ENCODE assay signal across 10 cellular contexts in the genomic region with DNA sequence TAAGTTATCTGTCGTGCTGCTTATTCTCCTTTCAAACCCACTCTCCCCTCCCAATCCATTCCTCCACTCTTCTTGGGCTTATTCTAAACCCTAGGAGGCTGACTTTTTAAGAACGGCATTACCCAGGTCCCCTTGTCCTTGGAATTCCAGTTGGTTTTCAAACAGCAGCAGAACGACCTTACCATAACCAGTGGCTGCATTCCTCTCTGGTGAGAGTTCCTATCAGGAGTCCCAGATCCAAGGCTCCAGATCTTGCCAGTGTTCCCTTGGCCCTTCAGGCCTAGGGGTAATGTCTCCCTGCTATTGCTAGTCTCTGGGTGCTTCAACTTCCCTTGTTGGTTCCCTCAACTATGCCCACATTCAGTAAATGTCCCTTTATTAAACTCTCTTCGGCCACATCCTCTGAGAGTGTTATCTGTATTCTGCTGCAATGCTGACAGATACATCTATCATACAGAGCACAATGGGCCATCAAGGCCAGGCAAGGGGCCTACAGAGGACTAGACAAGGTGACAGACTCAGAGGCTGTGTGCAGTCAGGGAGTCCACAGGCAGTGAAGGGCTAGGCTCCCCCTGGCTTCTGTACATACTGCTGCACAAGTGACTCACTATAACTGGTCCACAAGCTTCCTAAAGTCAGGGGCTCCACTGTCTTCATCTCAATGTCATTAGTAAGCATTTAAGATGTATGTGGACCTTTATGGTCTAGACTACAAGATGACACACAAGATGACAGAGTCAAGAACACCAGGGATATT. TPM values are rescaled to one million over a fixed set of nuclear protein-coding genes. Genes with fewer than 3 reads are reported as not detected.
DNase-seq lines count a peak whose midpoint lies in the region; ATAC-seq and TF ChIP-seq lines count a peak whose summit lies in the region.
"Had no signal": no experiment of that assay in that cellular context is flagged by ENCODE, and none has a peak within 500 bp of the region (broad histone marks: within the 10 kb centered on the region; RNA-seq: fewer than 3 reads in every experiment).

No MANE protein-coding gene starts in this region.

- WGBS in lower leg skin, 2 donors: 69 to 88% methylated on average over 4 of the region's 4 CpGs

- CTCF ChIA-PET in activated CD8-positive, alpha-beta memory T cell treated with anti-CD3 and anti-CD28 coated beads, Interleukin-2, amount 10 ng/mL, durations not matched to agents 7 days and 5 days (lab: Charles Lee): interaction anchor here (0.7 to 0.8 kb wide), 2 partner anchors 30 to 49 kb away, joined by 3 to 4 read pairs; no protein-coding TSS in a partner anchor

- no peak for DNase-seq in activated naive CD4-positive, alpha-beta T cell treated with anti-CD3 and anti-CD28 coated beads, Interleukin-2, amount 50 U/mL, for 72 hours (ENCODE audit: low spot score in 2 of 2)
- DNase-seq in activated naive CD4-positive, alpha-beta T cell treated with anti-CD3 and anti-CD28 coated beads, Interleukin-2, amount 50 U/mL, for 16 hours: no peak
- DNase-seq in M059J (ENCODE audit: low read depth) (peak; percentile 68), epithelial cell of proximal tubule (ENCODE audit: low read depth) (no peak), lower leg skin (ENCODE audit: low spot score in 2 of 2) (no peak)
- DNase-seq in activated CD8-positive, alpha-beta memory T cell treated with anti-CD3 and anti-CD28 coated beads, Interleukin-2, amount 10 ng/mL, durations not matched to agents 7 days and 5 days: no peak
- DNase-seq: cortex of kidney had no signal

- H3K4me3 ChIP-seq in epithelial cell of proximal tubule (ENCODE audit: low read depth, low read length) (no peak overlapping the region), lower leg skin (ENCODE audit: low read depth, poor library complexity, severe bottlenecking) (no peak overlapping the region)
- H3K4me3 ChIP-seq: SK-N-MC had no signal

- ATAC-seq in activated naive CD4-positive, alpha-beta T cell treated with anti-CD3 and anti-CD28 coated beads, Interleukin-2, amount 50 U/mL, for 72 hours: peak; percentile 28 to 42
- ATAC-seq in stimulated activated memory B cell treated with anti-CD40 and anti-IgM and Interleukin-4, amounts not matched to agents 10 μg/mL and 1 μg/mL and 100 μg/mL, for 72 hours: no peak
- ATAC-seq in GM19395 (IDR thresholded peaks at IDR 0.05; ENCODE audit: unreplicated experiment): no peak
- ATAC-seq in activated CD8-positive, alpha-beta memory T cell treated with anti-CD3 and anti-CD28 coated beads, Interleukin-2, amount 10 ng/mL, durations not matched to agents 7 days and 5 days: no peak

- peak overlapping the region in 1 of 2 donors; percentile 16 for H3K27ac Mint-ChIP-seq in activated naive CD4-positive, alpha-beta T cell treated with anti-CD3 and anti-CD28 coated beads, Interleukin-2, amount 50 U/mL, for 72 hours
- peak overlapping the region; percentile 57 for H3K27ac Mint-ChIP-seq in stimulated activated memory B cell treated with anti-CD40 and anti-IgM and Interleukin-4, amounts not matched to agents 10 μg/mL and 1 μg/mL and 100 μg/mL, for 72 hours
- no peak overlapping the region for H3K27ac Mint-ChIP-seq in activated CD8-positive, alpha-beta memory T cell treated with anti-CD3 and anti-CD28 coated beads, Interleukin-2, amount 10 ng/mL, durations not matched to agents 7 days and 5 days

- no peak overlapping the region for H3K4me3 Mint-ChIP-seq in stimulated activated memory B cell treated with anti-CD40 and anti-IgM and Interleukin-4, amounts not matched to agents 10 μg/mL and 1 μg/mL and 100 μg/mL, for 72 hours
- no peak overlapping the region for H3K4me3 Mint-ChIP-seq in activated CD8-positive, alpha-beta memory T cell treated with anti-CD3 and anti-CD28 coated beads, Interleukin-2, amount 10 ng/mL, durations not matched to agents 7 days and 5 days

- peaks cover 69% of the 10 kb centered on the region for H3K4me1 Mint-ChIP-seq in stimulated activated memory B cell treated with anti-CD40 and anti-IgM and Interleukin-4, amounts not matched to agents 10 μg/mL and 1 μg/mL and 100 μg/mL, for 72 hours
- H3K4me1 Mint-ChIP-seq in activated CD8-positive, alpha-beta memory T cell treated with anti-CD3 and anti-CD28 coated beads, Interleukin-2, amount 10 ng/mL, durations not matched to agents 7 days and 5 days: peaks cover 51% of the 10 kb centered on the region

- no peaks in the 10 kb centered on the region for H3K27me3 Mint-ChIP-seq in stimulated activated memory B cell treated with anti-CD40 and anti-IgM and Interleukin-4, amounts not matched to agents 10 μg/mL and 1 μg/mL and 100 μg/mL, for 72 hours
- no peaks in the 10 kb centered on the region for H3K27me3 Mint-ChIP-seq in activated CD8-positive, alpha-beta memory T cell treated with anti-CD3 and anti-CD28 coated beads, Interleukin-2, amount 10 ng/mL, durations not matched to agents 7 days and 5 days

- TF ChIP-seq POLR2A in lower leg skin (IDR thresholded peaks at IDR 0.05): no peak

- peak; percentile 48 for TF ChIP-seq CTCF in epithelial cell of proximal tubule (conservative IDR thresholded peaks at IDR 0.05; ENCODE audit: low read depth, low read length)
- no peak for TF ChIP-seq CTCF in lower leg skin (IDR thresholded peaks at IDR 0.05)

- H3K36me3 Mint-ChIP-seq in activated naive CD4-positive, alpha-beta T cell treated with anti-CD3 and anti-CD28 coated beads, Interleukin-2, amount 50 U/mL, for 72 hours: peaks cover 0 to 11% of the 10 kb centered on the region in 2 donors
- H3K36me3 Mint-ChIP-seq in stimulated activated memory B cell treated with anti-CD40 and anti-IgM and Interleukin-4, amounts not matched to agents 10 μg/mL and 1 μg/mL and 100 μg/mL, for 72 hours: peaks cover 17% of the 10 kb centered on the region
- peaks cover 18% of the 10 kb centered on the region for H3K36me3 Mint-ChIP-seq in activated CD8-positive, alpha-beta memory T cell treated with anti-CD3 and anti-CD28 coated beads, Interleukin-2, amount 10 ng/mL, durations not matched to agents 7 days and 5 days

- peaks cover 0 to 4% of the 10 kb centered on the region in 2 donors for H3K9me3 Mint-ChIP-seq in activated naive CD4-positive, alpha-beta T cell treated with anti-CD3 and anti-CD28 coated beads, Interleukin-2, amount 50 U/mL, for 72 hours
- no peaks in the 10 kb centered on the region for H3K9me3 Mint-ChIP-seq in stimulated activated memory B cell treated with anti-CD40 and anti-IgM and Interleukin-4, amounts not matched to agents 10 μg/mL and 1 μg/mL and 100 μg/mL, for 72 hours
- H3K9me3 Mint-ChIP-seq in activated CD8-positive, alpha-beta memory T cell treated with anti-CD3 and anti-CD28 coated beads, Interleukin-2, amount 10 ng/mL, durations not matched to agents 7 days and 5 days (ENCODE audit: low read depth): no peaks in the 10 kb centered on the region

- intact Hi-C loops in lower leg skin (cut with DNase I; ENCODE audit: low total_unique reads): no loop called here

RNA-seq across cellular contexts. Expression of a gene that starts 10.1 kb away (rescaled TPM):
- 10 to 100 TPM; 10.7 to 16.5 TPM for total RNA-seq in activated naive CD4-positive, alpha-beta T cell treated with anti-CD3 and anti-CD28 coated beads, Interleukin-2, amount 50 U/mL, for 72 hours
- total RNA-seq in M059J (2014; rRNA removed; shearing (Covaris generic)): 16.7 and 19.8 TPM in 2 replicates
- total RNA-seq in epithelial cell of proximal tubule: 1.7 and 8.0 TPM in 2 replicates
- total RNA-seq in lower leg skin: 10 to 100 TPM in 2 of 4 donors, 1 to 10 TPM in 2; 6.6 to 17.9 (median 13.0) TPM
- 10 to 100 TPM; 16.0 to 21.7 TPM for total RNA-seq in activated CD8-positive, alpha-beta memory T cell treated with anti-CD3 and anti-CD28 coated beads, Interleukin-2, amount 10 ng/mL, durations not matched to agents 7 days and 5 days

RNA-seq across cellular contexts. Expression of a gene that starts 24.1 kb away (rescaled TPM):
- total RNA-seq in activated naive CD4-positive, alpha-beta T cell treated with anti-CD3 and anti-CD28 coated beads, Interleukin-2, amount 50 U/mL, for 72 hours: 1 to 10 TPM; 2.8 to 3.6 TPM
- total RNA-seq in M059J (2014; rRNA removed; shearing (Covaris generic)): 3.5 and 4.4 TPM in 2 replicates
- total RNA-seq in epithelial cell of proximal tubule: 1.5 and 1.6 TPM in 2 replicates
- total RNA-seq in lower leg skin: 1 to 10 TPM; 6.6 to 9.3 (median 7.5) TPM
- 10 to 100 TPM in 1 of 2 experiments, 1 to 10 TPM in 1; 6.9 to 12.7 TPM for total RNA-seq in activated CD8-positive, alpha-beta memory T cell treated with anti-CD3 and anti-CD28 coated beads, Interleukin-2, amount 10 ng/mL, durations not matched to agents 7 days and 5 days

RNA-seq across cellular contexts. Expression of a gene that starts 46.0 kb away (rescaled TPM):
- total RNA-seq in activated naive CD4-positive, alpha-beta T cell treated with anti-CD3 and anti-CD28 coated beads, Interleukin-2, amount 50 U/mL, for 72 hours: under 1 TPM in 1 of 2 donors, not detected in 1; 0.11 TPM
- 0.10 TPM in 1 of 2 replicates, not detected in the other for total RNA-seq in M059J (2014; rRNA removed; shearing (Covaris generic))
- not detected in 2 replicates for total RNA-seq in epithelial cell of proximal tubule
- total RNA-seq in lower leg skin: under 1 TPM in 1 of 4 donors, not detected in 3; 0.13 TPM
- not detected for total RNA-seq in activated CD8-positive, alpha-beta memory T cell treated with anti-CD3 and anti-CD28 coated beads, Interleukin-2, amount 10 ng/mL, durations not matched to agents 7 days and 5 days

Comparison
In these comparisons a context has a peak if more than half of its experiments do, and no peak if none do; other contexts are left out.
1. ATAC-seq: peak in activated naive CD4-positive, alpha-beta T cell treated with anti-CD3 and anti-CD28 coated beads, Interleukin-2, amount 50 U/mL, for 72 hours (2 of 2); none in stimulated activated memory B cell treated with anti-CD40 and anti-IgM and Interleukin-4, amounts not matched to agents 10 μg/mL and 1 μg/mL and 100 μg/mL, for 72 hours (single experiment), GM19395 (single experiment) and activated CD8-positive, alpha-beta memory T cell treated with anti-CD3 and anti-CD28 coated beads, Interleukin-2, amount 10 ng/mL, durations not matched to agents 7 days and 5 days (single experiment).